In genomic region chr5:79792518-79792917, GRCh38 we compare ENCODE assay signal across 20 cellular contexts.
"Had no signal": no experiment of that assay in that cellular context is flagged by ENCODE, and none has a peak within 500 bp of the region (broad histone marks: within the 10 kb centered on the region; RNA-seq: fewer than 3 reads in every experiment).

No MANE protein-coding gene starts in this region.

- H3K27ac Mint-ChIP-seq: naive thymus-derived CD4-positive, alpha-beta T cell; progenitor cell of endocrine pancreas had no signal

- ATAC-seq: naive thymus-derived CD4-positive, alpha-beta T cell had no signal

- H3K27ac ChIP-seq: colonic mucosa, esophagus squamous epithelium, ovary, sigmoid colon, stomach, thoracic aorta had no signal

- H3K27me3 ChIP-seq: colonic mucosa, esophagus squamous epithelium, ovary, sigmoid colon, stomach had no signal

- H3K36me3 ChIP-seq: colonic mucosa, esophagus squamous epithelium, ovary, thoracic aorta had no signal

- H3K9me3 ChIP-seq: colonic mucosa, esophagus squamous epithelium, ovary, sigmoid colon, stomach, thoracic aorta had no signal

- H3K27me3 Mint-ChIP-seq: progenitor cell of endocrine pancreas had no signal

- DNase-seq: caudate nucleus; colonic mucosa; dermis blood vessel endothelial cell; esophagus squamous epithelium; foreskin fibroblast; hippocampal formation; mammary epithelial cell; naive thymus-derived CD4-positive, alpha-beta T cell; nucleus accumbens; ovary; retina; sigmoid colon; stimulated activated CD4-positive, alpha-beta T cell treated with anti-CD3 and anti-CD28 coated beads, Interleukin-12 subunit alpha, Interleukin-12 subunit beta, amount 100 ng/mL, for 4 hours; stimulated activated naive CD4-positive, alpha-beta T cell; stomach; substantia nigra; trophoblast cell had no signal

- H3K4me3 ChIP-seq: colonic mucosa, esophagus squamous epithelium, ovary, sigmoid colon, stomach, thoracic aorta had no signal

- H3K4me3 Mint-ChIP-seq: naive thymus-derived CD4-positive, alpha-beta T cell; neural crest cell had no signal

- H3K4me1 ChIP-seq: colonic mucosa had no signal

- H3K9me3 Mint-ChIP-seq: neural crest cell had no signal
